8 cellular contexts compared by ENCODE assay signal in genomic region chr12:57844725-57845477, GRCh38. TPM values are rescaled to one million over a fixed set of nuclear protein-coding genes. Genes with fewer than 3 reads are reported as not detected.
DNase-seq lines count a peak whose midpoint lies in the region; ATAC-seq and TF ChIP-seq lines count a peak whose summit lies in the region.

No MANE protein-coding gene starts in this region.

- 0% methylated on average over 41 to 42 of the region's 42 CpGs for WGBS in ovary, 3 donors

- H3K9ac ChIP-seq in adipocyte (ENCODE audit: low read length): peak overlapping the region; percentile 99

- TF ChIP-seq EP300 in ovary (IDR thresholded peaks at IDR 0.05): no peak

- H3K4me3 ChIP-seq in NB4 (ENCODE audit: low read depth, low read length): peak overlapping the region; percentile 78
- peak overlapping the region; percentile 92 for H3K4me3 ChIP-seq in adipocyte (ENCODE audit: low read length)
- peak overlapping the region; percentile 85 for H3K4me3 ChIP-seq in ovary

- H3K4me1 ChIP-seq in adipocyte (ENCODE audit: control insufficient read depth, insufficient read depth, low read length) (peaks cover 45% of the 10 kb centered on the region), ovary (ENCODE audit: insufficient read depth) (peaks cover 13% of the 10 kb centered on the region)

- no peaks in the 10 kb centered on the region for H3K9me3 ChIP-seq in adipocyte (ENCODE audit: control insufficient read depth, low read length)
- H3K9me3 ChIP-seq in ovary: no peaks in the 10 kb centered on the region

- peak; percentile 88 for DNase-seq in ELR (ENCODE audit: low read depth)
- peak; percentile 76 for DNase-seq in NB4 (ENCODE audit: low read depth)
- peak; percentile 89 for DNase-seq in adipocyte (ENCODE audit: low read depth)
- peak; percentile 89 for DNase-seq in cardiac septum (ENCODE audit: low spot score)
- peak; percentile 81 to 88 (median 85) for DNase-seq in ovary
- DNase-seq in activated CD4-positive, CD25-positive, alpha-beta regulatory T cell treated with anti-CD3 and anti-CD28 coated beads, Interleukin-2, amount 50 U/mL, for 72 hours: no peak
- DNase-seq in OCI-M2 (lab: John Stamatoyannopoulos, UW; ENCODE audit: unreplicated experiment): no peak

- peak; percentile 14 for ATAC-seq in GM21737 (IDR thresholded peaks at IDR 0.05; ENCODE audit: unreplicated experiment)

- peak overlapping the region; percentile 98 to 99 for H3K27ac ChIP-seq in ovary

- no peak for TF ChIP-seq CTCF in NB4 (IDR thresholded peaks at IDR 0.05; ENCODE audit: low read depth, low read length)
- TF ChIP-seq CTCF in ovary (IDR thresholded peaks at IDR 0.05): no peak

- intact Hi-C loops in cardiac septum (cut with DNase I) (no loop called here), ovary (cut with DNase I) (loop anchor here (2.0 to 5.0 kb wide), 3 partner anchors 47 to 52 kb away; no protein-coding TSS in a partner anchor)

- no peak for TF ChIP-seq POLR2A in NB4 (IDR thresholded peaks at IDR 0.05; ENCODE audit: extremely low read depth, insufficient read length)
- peak; percentile 34 for TF ChIP-seq POLR2A in ovary (IDR thresholded peaks at IDR 0.05)

- H3K36me3 ChIP-seq in adipocyte (ENCODE audit: control insufficient read depth, insufficient read depth, low read length, severe bottlenecking) (no peaks in the 10 kb centered on the region), ovary (no peaks in the 10 kb centered on the region)

- H3K27me3 ChIP-seq in adipocyte (replicated peaks; ENCODE audit: control insufficient read depth, insufficient read depth, low read length): no peaks in the 10 kb centered on the region
- no peaks in the 10 kb centered on the region for H3K27me3 ChIP-seq in ovary

RNA-seq across cellular contexts. Expression of gene CTDSP2, which starts 1.6 kb away (rescaled TPM):
- 89.2 TPM for total RNA-seq in cardiac septum
- 100 to 1,000 TPM in 6 of 7 donors, 10 to 100 TPM in 1; 73.1 to 212 (median 189) TPM for total RNA-seq in ovary
- polyA plus RNA-seq in ovary: 100 to 1,000 TPM in 1 of 2 donors, 10 to 100 TPM in 1; 94.8 to 165 TPM

RNA-seq across cellular contexts. Expression of gene AVIL, which starts 26.4 kb away (rescaled TPM):
- total RNA-seq in cardiac septum: 3.5 TPM
- 1 to 10 TPM; 1.4 to 5.3 (median 4.7) TPM for total RNA-seq in ovary
- 1 to 10 TPM; 2.9 to 8.1 TPM for polyA plus RNA-seq in ovary

Comparison
In these comparisons a context has a peak if more than half of its experiments do, and no peak if none do; other contexts are left out.
1. DNase-seq: peak in ELR (single experiment), NB4 (single experiment), adipocyte (single experiment), cardiac septum (single experiment) and ovary (5 of 5); none in activated CD4-positive, CD25-positive, alpha-beta regulatory T cell treated with anti-CD3 and anti-CD28 coated beads, Interleukin-2, amount 50 U/mL, for 72 hours (single experiment) and OCI-M2 (single experiment).
2. Peak in every context shown above with its lines, with median percentiles within 50 percentile points of each other: H3K4me3 ChIP-seq.